8 cellular contexts compared by ENCODE assay signal in genomic region chr18:12883684-12884520, GRCh38. TPM values are rescaled to one million over a fixed set of nuclear protein-coding genes. Genes with fewer than 3 reads are reported as not detected.
DNase-seq lines count a peak whose midpoint lies in the region; ATAC-seq and TF ChIP-seq lines count a peak whose summit lies in the region.

Gene PTPN2 (minus strand): TSS chr18:12884237. CDS start chr18:12884141, 96 bp downstream.

- no peak for TF ChIP-seq EP300 in upper lobe of left lung (IDR thresholded peaks at IDR 0.05)

- H3K4me1 ChIP-seq in adrenal gland (replicated peaks in 1 of 2), result peaks cover 5 to 37% of the 10 kb centered on the region in 2 donors
- peaks cover 0 to 59% (median 13%) of the 10 kb centered on the region in 12 donors for H3K4me1 ChIP-seq in heart left ventricle
- H3K4me1 ChIP-seq in upper lobe of left lung, result peaks cover 33 to 45% (median 40%) of the 10 kb centered on the region in 4 donors

- intact Hi-C loops in adrenal gland (cut with DNase I) (no loop called here), heart left ventricle (cut with DNase I) (loop anchor here in 6 of 10 donors (5.0 to 10.0 kb wide), 4 partner anchors 51 to 509 kb away; partner anchors contain the start of genes SEH1L (in 5 of the 6) and AFG3L2 (in 1 of the 6)), posterior vena cava (cut with DNase I) (no loop called here)

- no peaks in the 10 kb centered on the region for H3K36me3 ChIP-seq in adrenal gland (replicated peaks in 1 of 2)
- H3K36me3 ChIP-seq in heart left ventricle, result no peaks in the 10 kb centered on the region
- no peaks in the 10 kb centered on the region for H3K36me3 ChIP-seq in upper lobe of left lung

- no peaks in the 10 kb centered on the region for H3K27me3 ChIP-seq in adrenal gland
- no peaks in the 10 kb centered on the region for H3K27me3 ChIP-seq in heart left ventricle
- H3K27me3 ChIP-seq in upper lobe of left lung, result no peaks in the 10 kb centered on the region

- TF ChIP-seq CTCF in adrenal gland (IDR thresholded peaks at IDR 0.05) (peak in 1 of 6 experiments; percentile 7), heart left ventricle (IDR thresholded peaks at IDR 0.05) (no peak), upper lobe of left lung (IDR thresholded peaks at IDR 0.05) (peak in 1 of 6 experiments; percentile 2)

- no peaks in the 10 kb centered on the region for H3K9me3 ChIP-seq in adrenal gland (replicated peaks in 1 of 3)
- H3K9me3 ChIP-seq in heart left ventricle, result no peaks in the 10 kb centered on the region
- no peaks in the 10 kb centered on the region for H3K9me3 ChIP-seq in upper lobe of left lung

- 0 to 1% (median 1%) methylated on average over 22 to 111 of the region's 111 CpGs for WGBS in adrenal gland, 4 donors
- 0 to 1% (median 1%) methylated on average over 44 to 111 of the region's 111 CpGs for WGBS in heart left ventricle, 4 donors
- WGBS in upper lobe of left lung, 2 donors, result 0 to 2% methylated on average over 28 to 41 of the region's 111 CpGs

- DNase-seq in NCI-H146 treated with DMSO at 0.1 percent for 48 hours (lab: John Stamatoyannopoulos, UW; ENCODE audit: unreplicated experiment) (peak; percentile 97), T-helper 1 cell (peak; percentile 85 to 96 (median 90)), adrenal gland (peak; percentile 94 to 97 (median 95)), heart left ventricle (peak; percentile 93 to 96 (median 96)), posterior vena cava (ENCODE audit: low spot score) (peak; percentile 98), upper lobe of left lung (peak; percentile 95 to 98)

- peak within 1 kb of the TSS; percentile 49 to 93 (median 68) for H3K4me3 ChIP-seq in adrenal gland
- peak within 1 kb of the TSS; percentile 60 to 97 (median 78) for H3K4me3 ChIP-seq in heart left ventricle
- H3K4me3 ChIP-seq in upper lobe of left lung, result peak within 1 kb of the TSS; percentile 64 to 85 (median 74)

- TF ChIP-seq POLR2A in GM15510 (IDR thresholded peaks at IDR 0.05; ENCODE audit: borderline replicate concordance, extremely low read depth, insufficient read length), result peak; percentile 99
- TF ChIP-seq POLR2A in adrenal gland (IDR thresholded peaks at IDR 0.05), result peak; percentile 94 to 96
- TF ChIP-seq POLR2A in heart left ventricle (IDR thresholded peaks at IDR 0.05), result peak in 1 of 2 donors; percentile 91
- TF ChIP-seq POLR2A in upper lobe of left lung (IDR thresholded peaks at IDR 0.05), result peak; percentile 83 to 99 (median 95)

- peak; percentile 63 for ATAC-seq in HG02884 (IDR thresholded peaks at IDR 0.05; ENCODE audit: unreplicated experiment)
- peak; percentile 93 to 97 (median 95) for ATAC-seq in heart left ventricle
- ATAC-seq in upper lobe of left lung (ENCODE audit: low FRiP score in 2 of 2), result peak; percentile 94 to 95

- H3K27ac ChIP-seq in adrenal gland (peak within 1 kb of the TSS; percentile 97 to 100 (median 100)), heart left ventricle (peak within 1 kb of the TSS; percentile 99 to 100 (median 100)), upper lobe of left lung (peak within 1 kb of the TSS; percentile 94 to 100 (median 98))

RNA-seq across cellular contexts. Expression of gene PTPN2, which starts in this region (rescaled TPM):
- total RNA-seq in adrenal gland (10 to 100 TPM; 13.1 to 38.6 (median 30.4) TPM), heart left ventricle (10 to 100 TPM in 6 of 9 donors, 1 to 10 TPM in 3; 7.5 to 33.1 (median 10.4) TPM), posterior vena cava (10 to 100 TPM; 29.2 to 36.8 TPM), upper lobe of left lung (100 to 1,000 TPM in 1 of 6 donors, 10 to 100 TPM in 5; 31.9 to 119 (median 54.0) TPM)
- polyA plus RNA-seq in adrenal gland (10 to 100 TPM; 20.9 to 60.4 (median 36.4) TPM), heart left ventricle (10 to 100 TPM; 11.7 to 13.9 TPM)

Comparison
In these comparisons a context has a peak if more than half of its experiments do, and no peak if none do; other contexts are left out.
1. Peak in every context shown above with its lines: DNase-seq, ATAC-seq, H3K4me3 ChIP-seq and H3K27ac ChIP-seq.
2. intact Hi-C loops: an anchor here in heart left ventricle (5.0 to 10.0 kb wide); none called in adrenal gland and posterior vena cava.